Comparison of ENCODE assay signal across 8 cellular contexts in genomic region chr4:16225996-16226815, GRCh38. TPM values are rescaled to one million over a fixed set of nuclear protein-coding genes. Genes with fewer than 3 reads are reported as not detected.
A peak's percentile ranks its signal among the peaks of the same experiment; 100 is the strongest.
DNase-seq lines count a peak whose midpoint lies in the region; ATAC-seq, FAIRE-seq and TF ChIP-seq lines count a peak whose summit lies in the region.

A gene with protein sequence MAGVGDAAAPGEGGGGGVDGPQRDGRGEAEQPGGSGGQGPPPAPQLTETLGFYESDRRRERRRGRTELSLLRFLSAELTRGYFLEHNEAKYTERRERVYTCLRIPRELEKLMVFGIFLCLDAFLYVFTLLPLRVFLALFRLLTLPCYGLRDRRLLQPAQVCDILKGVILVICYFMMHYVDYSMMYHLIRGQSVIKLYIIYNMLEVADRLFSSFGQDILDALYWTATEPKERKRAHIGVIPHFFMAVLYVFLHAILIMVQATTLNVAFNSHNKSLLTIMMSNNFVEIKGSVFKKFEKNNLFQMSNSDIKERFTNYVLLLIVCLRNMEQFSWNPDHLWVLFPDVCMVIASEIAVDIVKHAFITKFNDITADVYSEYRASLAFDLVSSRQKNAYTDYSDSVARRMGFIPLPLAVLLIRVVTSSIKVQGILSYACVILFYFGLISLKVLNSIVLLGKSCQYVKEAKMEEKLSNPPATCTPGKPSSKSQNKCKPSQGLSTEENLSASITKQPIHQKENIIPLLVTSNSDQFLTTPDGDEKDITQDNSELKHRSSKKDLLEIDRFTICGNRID (minus strand): TSS chr4:16226471. CDS start chr4:16226457, 14 bp downstream.

- H3K9me3 ChIP-seq in kidney (ENCODE audit: control insufficient read depth in 1 of 2, low read length in 2 of 2): no peaks in the 10 kb centered on the region

- no peaks in the 10 kb centered on the region for H3K27me3 Mint-ChIP-seq in central memory CD8-positive, alpha-beta T cell

- no peaks in the 10 kb centered on the region for H3K36me3 ChIP-seq in kidney (ENCODE audit: control insufficient read depth in 1 of 2, insufficient read depth in 2 of 2, low read length in 2 of 2)

- H3K36me3 Mint-ChIP-seq in central memory CD8-positive, alpha-beta T cell (ENCODE audit: insufficient read depth): peaks cover 14% of the 10 kb centered on the region

- H3K4me1 Mint-ChIP-seq in central memory CD8-positive, alpha-beta T cell: peaks cover 34% of the 10 kb centered on the region

- peak within 1 kb of the TSS; percentile 85 for H3K27ac Mint-ChIP-seq in central memory CD8-positive, alpha-beta T cell (ENCODE audit: low read depth)

- peak within 1 kb of the TSS; percentile 92 to 94 for H3K9ac ChIP-seq in kidney (ENCODE audit: low read length in 2 of 2)

- peak within 1 kb of the TSS; percentile 89 for H3K4me3 Mint-ChIP-seq in central memory CD8-positive, alpha-beta T cell

- H3K4me1 ChIP-seq in kidney (ENCODE audit: control insufficient read depth in 1 of 2, insufficient read depth in 1 of 2, low read depth in 1 of 2, low read length in 2 of 2): peaks cover 20 to 27% of the 10 kb centered on the region in 2 donors

- intact Hi-C loops in kidney (cut with DNase I): no loop called here

- FAIRE-seq in kidney (lab: Jason Lieb, UNC): no peak

- DNase-seq in DMS 273 (lab: John Stamatoyannopoulos, UW; ENCODE audit: unreplicated experiment): peak; percentile 73
- no peak for DNase-seq in DMS 273 treated with DMSO at 0.1 percent for 48 hours (lab: John Stamatoyannopoulos, UW)
- DNase-seq in NCI-H1105 (lab: John Stamatoyannopoulos, UW): peak; percentile 19
- peak; percentile 60 for DNase-seq in activated CD4-positive, alpha-beta T cell treated with anti-CD3 and anti-CD28 coated beads for 1 hour
- DNase-seq in central memory CD8-positive, alpha-beta T cell (ENCODE audit: low spot score in 2 of 2): peak; percentile 47 to 50
- peak; percentile 94 for DNase-seq in kidney
- peak; percentile 51 to 77 for DNase-seq in stimulated activated CD4-positive, alpha-beta T cell treated with anti-CD3 and anti-CD28 coated beads, Interleukin-15, amount 100 ng/mL, for 48 hours (ENCODE audit: low read depth in 2 of 2)

- peak within 1 kb of the TSS; percentile 91 to 92 for H3K4me3 ChIP-seq in kidney (ENCODE audit: low read length in 2 of 2)

- peak within 1 kb of the TSS; percentile 93 to 97 for H3K27ac ChIP-seq in kidney (ENCODE audit: low read depth in 2 of 2, low read length in 2 of 2)

- no peak for TF ChIP-seq CTCF in kidney (IDR thresholded peaks at IDR 0.05; ENCODE audit: borderline replicate concordance, extremely low read depth, insufficient read depth)

- ATAC-seq in HG02610 (IDR thresholded peaks at IDR 0.05; ENCODE audit: unreplicated experiment): peak; percentile 71
- peak; percentile 55 for ATAC-seq in central memory CD8-positive, alpha-beta T cell (replicated peaks; ENCODE audit: extremely low read depth, poor library complexity, severe bottlenecking)

- H3K9me3 Mint-ChIP-seq in central memory CD8-positive, alpha-beta T cell: no peaks in the 10 kb centered on the region

RNA-seq across cellular contexts. Expression of the gene that starts here (rescaled TPM):
- total RNA-seq in kidney: 36.8 TPM
- 20.8 TPM for polyA plus RNA-seq in kidney (ENCODE audit: insufficient read depth, low read depth, low replicate concordance)
